In genomic region chr10:84424731-84425165, GRCh38 we compare ENCODE assay signal across 8 cellular contexts.
DNase-seq lines count a peak whose midpoint lies in the region; ATAC-seq and TF ChIP-seq lines count a peak whose summit lies in the region.

No MANE protein-coding gene starts in this region.

- H3K27me3 ChIP-seq in adipocyte (replicated peaks; ENCODE audit: control insufficient read depth, insufficient read depth, low read length) (no peaks in the 10 kb centered on the region), cardiac muscle cell (no peaks in the 10 kb centered on the region)

- TF ChIP-seq CTCF in cardiac muscle cell (IDR thresholded peaks at IDR 0.05; ENCODE audit: low read depth, low read length) (no peak), osteocyte (IDR thresholded peaks at IDR 0.05) (no peak)

- peaks cover 16% of the 10 kb centered on the region for H3K36me3 ChIP-seq in adipocyte (ENCODE audit: control insufficient read depth, insufficient read depth, low read length, severe bottlenecking)
- no peaks in the 10 kb centered on the region for H3K36me3 ChIP-seq in cardiac muscle cell

- H3K27ac ChIP-seq in cardiac muscle cell, result peak overlapping the region; percentile 90

- H3K4me3 ChIP-seq in adipocyte (ENCODE audit: low read length) (peak overlapping the region; percentile 79), cardiac muscle cell (no peak overlapping the region)

- H3K4me1 Mint-ChIP-seq in IgD-negative memory B cell (peaks cover 6 to 13% (median 12%) of the 10 kb centered on the region in 3 donors), osteocyte (ENCODE audit: unreplicated experiment) (peaks cover 42% of the 10 kb centered on the region)

- H3K36me3 Mint-ChIP-seq in IgD-negative memory B cell (peaks cover 23% of the 10 kb centered on the region), osteocyte (ENCODE audit: unreplicated experiment) (peaks cover 23% of the 10 kb centered on the region)

- H3K27me3 Mint-ChIP-seq in IgD-negative memory B cell (no peaks in the 10 kb centered on the region), osteocyte (ENCODE audit: unreplicated experiment) (no peaks in the 10 kb centered on the region)

- H3K27ac Mint-ChIP-seq in IgD-negative memory B cell (peak overlapping the region in 2 of 3 donors; percentile 42 to 73), osteocyte (ENCODE audit: unreplicated experiment) (peak overlapping the region; percentile 97)

- peaks cover 0 to 14% (median 12%) of the 10 kb centered on the region in 3 donors for H3K9me3 Mint-ChIP-seq in IgD-negative memory B cell
- H3K9me3 Mint-ChIP-seq in osteocyte (ENCODE audit: unreplicated experiment), result no peaks in the 10 kb centered on the region

- H3K4me3 Mint-ChIP-seq in IgD-negative memory B cell, result no peak overlapping the region
- peak overlapping the region; percentile 69 for H3K4me3 Mint-ChIP-seq in osteocyte (ENCODE audit: unreplicated experiment)

- H3K4me1 ChIP-seq in adipocyte (ENCODE audit: control insufficient read depth, insufficient read depth, low read length) (peaks cover 25% of the 10 kb centered on the region), cardiac muscle cell (ENCODE audit: low read depth) (peaks cover 11% of the 10 kb centered on the region)

- H3K9ac ChIP-seq in adipocyte (ENCODE audit: low read length), result peak overlapping the region; percentile 87

- no peaks in the 10 kb centered on the region for H3K9me3 ChIP-seq in adipocyte (ENCODE audit: control insufficient read depth, low read length)
- H3K9me3 ChIP-seq in cardiac muscle cell (ENCODE audit: low read depth), result no peaks in the 10 kb centered on the region

- DNase-seq in adipocyte (ENCODE audit: low read depth) (peak; percentile 93), cardiac muscle cell (ENCODE audit: low read depth in 1 of 2, low spot score in 1 of 2) (peak; percentile 70 to 96), osteocyte (ENCODE audit: extremely low spot score, unreplicated experiment) (peak; percentile 86), germinal center (ENCODE audit: low spot score) (no peak), NCI-H2081 treated with DMSO at 0.1 percent for 48 hours (lab: John Stamatoyannopoulos, UW) (no peak), DMS79 treated with DMSO at 0.1 percent for 48 hours (lab: John Stamatoyannopoulos, UW) (no peak)

- peak; percentile 72 for ATAC-seq in GM18909 (IDR thresholded peaks at IDR 0.05; ENCODE audit: poor library complexity, unreplicated experiment)

Comparison
In these comparisons a context has a peak if more than half of its experiments do, and no peak if none do; other contexts are left out.
1. DNase-seq: peak in adipocyte (single experiment), cardiac muscle cell (2 of 2) and osteocyte (single experiment); none in germinal center (single experiment), NCI-H2081 treated with DMSO at 0.1 percent for 48 hours (single experiment) and DMS79 treated with DMSO at 0.1 percent for 48 hours (single experiment).